In the genomic region with DNA sequence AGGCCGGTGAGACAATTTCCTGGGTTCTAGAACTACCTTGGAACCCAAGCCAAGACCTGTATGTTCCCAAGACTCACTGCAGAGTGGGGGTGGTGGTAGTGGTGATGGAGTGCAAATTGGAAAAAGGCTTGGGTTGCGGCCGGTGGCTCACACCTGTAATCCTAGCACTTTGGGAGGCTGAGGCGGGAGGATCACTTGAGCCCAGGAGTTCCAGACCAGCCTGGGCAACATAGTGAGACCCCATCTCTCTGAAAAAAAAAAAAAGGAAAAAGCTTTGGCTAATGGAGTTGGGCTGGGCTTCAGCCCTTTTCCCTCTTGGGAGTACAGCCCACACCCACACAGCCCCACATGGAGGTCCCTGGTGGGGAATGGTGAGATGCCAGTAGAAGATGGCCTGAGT, we compare ENCODE assay signal across 21 cellular contexts.
"Had no signal": no experiment of that assay in that cellular context is flagged by ENCODE, and none has a peak within 500 bp of the region (broad histone marks: within the 10 kb centered on the region; RNA-seq: fewer than 3 reads in every experiment).

No MANE protein-coding gene starts in this region.

- H3K27ac ChIP-seq: HL-60, SJCRH30 had no signal

- H3K9me3 ChIP-seq: SJCRH30 had no signal

- H3K4me3 ChIP-seq: SJCRH30 had no signal

- H3K27me3 Mint-ChIP-seq: IgD-negative memory B cell had no signal

- ATAC-seq: Panc1, PC-3, Right ventricle myocardium inferior, SK-N-SH treated with all-trans-retinoic acid at 6 μM for 48 hours had no signal

- H3K36me3 Mint-ChIP-seq: IgD-negative memory B cell had no signal

- H3K9me3 Mint-ChIP-seq: IgD-negative memory B cell had no signal

- H3K27me3 ChIP-seq: SJCRH30 had no signal

- DNase-seq: KBM-7, NCI-H1092, NCI-H1105 treated with DMSO at 0.1 percent for 48 hours, NCI-H1417 treated with DMSO at 0.1 percent for 48 hours, NCI-H146, NCI-H1694 treated with DMSO at 0.1 percent for 48 hours, NCI-H1930, NCI-H2081, NCI-H2107, NCI-H2227 treated with DMSO at 0.1 percent for 48 hours, NCI-H524, NCI-H526 treated with DMSO at 0.1 percent for 48 hours, NCI-H748 treated with DMSO at 0.1 percent for 48 hours, PC-3, SHP77 treated with DMSO at 0.1 percent for 48 hours, SJCRH30 had no signal

- H3K4me1 ChIP-seq: SJCRH30 had no signal
